13 cellular contexts compared by ENCODE assay signal in genomic region chr1:43299101-43299500, GRCh38. TPM values are rescaled to one million over a fixed set of nuclear protein-coding genes. Genes with fewer than 3 reads are reported as not detected.
"Had no signal": no experiment of that assay in that cellular context is flagged by ENCODE, and none has a peak within 500 bp of the region (broad histone marks: within the 10 kb centered on the region; RNA-seq: fewer than 3 reads in every experiment).

No MANE protein-coding gene starts in this region.

- ATAC-seq: T-helper 17 cell had no signal

- DNase-seq: activated CD4-positive, CD25-positive, alpha-beta regulatory T cell; activated naive CD4-positive, alpha-beta T cell treated with anti-CD3 and anti-CD28 coated beads, Interleukin-2, amount 50 U/mL, for 16 hours; adrenal gland; foreskin melanocyte; naive B cell; nucleus accumbens; sigmoid colon; stimulated activated CD4-positive, alpha-beta T cell treated with anti-CD3 and anti-CD28 coated beads, Interleukin-12 subunit alpha, Interleukin-12 subunit beta, amount 100 ng/mL, for 4 hours; stimulated activated CD4-positive, alpha-beta T cell treated with anti-CD3 and anti-CD28 coated beads, Interleukin-2, amount 100 ng/mL, for 48 hours; stimulated activated naive CD4-positive, alpha-beta T cell treated with Interleukin-2 at 50 U/mL for 16 hours; T-helper 17 cell had no signal

- H3K4me3 ChIP-seq: adrenal gland, sigmoid colon had no signal

- H3K36me3 ChIP-seq: adrenal gland, sigmoid colon had no signal

- H3K9me3 ChIP-seq: adrenal gland, sigmoid colon had no signal

- H3K27me3 ChIP-seq: adrenal gland, sigmoid colon had no signal

RNA-seq across cellular contexts. Expression of gene TIE1, which starts 1.7 kb away (rescaled TPM):
- total RNA-seq: T-helper 17 cell had no signal
- polyA plus RNA-seq: keratinocyte had no signal

RNA-seq across cellular contexts. Expression of gene C1orf210, which starts 13.7 kb away (rescaled TPM):
- total RNA-seq: adrenal gland, lung microvascular endothelial cell, T-helper 17 cell had no signal
- polyA plus RNA-seq: adrenal gland had no signal

RNA-seq across cellular contexts. Expression of gene TMEM125, which starts 29.3 kb away (rescaled TPM):
- total RNA-seq: lung microvascular endothelial cell, sigmoid colon, T-helper 17 cell had no signal

RNA-seq across cellular contexts. Expression of gene MPL, which starts 38.5 kb away (rescaled TPM):
- total RNA-seq: sigmoid colon had no signal
- polyA plus RNA-seq: keratinocyte, sigmoid colon had no signal
